Comparison of ENCODE assay signal across 19 cellular contexts in genomic region chr5:14424011-14424685, GRCh38.
DNase-seq lines count a peak whose midpoint lies in the region; ATAC-seq and TF ChIP-seq lines count a peak whose summit lies in the region.
"Had no signal": no experiment of that assay in that cellular context is flagged by ENCODE, and none has a peak within 500 bp of the region (broad histone marks: within the 10 kb centered on the region; RNA-seq: fewer than 3 reads in every experiment).

No MANE protein-coding gene starts in this region.

- POLR2A ChIA-PET in CD8-positive, alpha-beta memory T cell (lab: Charles Lee) = no interaction called here

- no peaks in the 10 kb centered on the region for H3K27me3 ChIP-seq in CD4-positive, CD25-positive, alpha-beta regulatory T cell (ENCODE audit: control insufficient read depth, insufficient read depth, low read length)
- no peaks in the 10 kb centered on the region for H3K27me3 ChIP-seq in CD8-positive, alpha-beta memory T cell (ENCODE audit: insufficient read depth, low read length, poor library complexity, severe bottlenecking)
- H3K27me3 ChIP-seq: BLaER1 treated with 17β-estradiol and CSF1 and Interleukin-3, amounts not matched to agents 10 nM and 100 nM; dorsolateral prefrontal cortex; gastroesophageal sphincter; ovary; transverse colon had no signal

- H3K4me1 Mint-ChIP-seq in CD4-positive, CD25-positive, alpha-beta regulatory T cell = peaks cover 14 to 44% (median 25%) of the 10 kb centered on the region in 4 donors
- H3K4me1 Mint-ChIP-seq in activated T-helper 1 cell treated with anti-CD3 and anti-CD28 coated beads, Interleukin-12 subunit alpha, Interleukin-12 subunit beta, Interleukin-2, Interleukin-4 antibody, amounts not matched to agents 30 ng/mL and 10 ng/mL and 1 ng/mL, durations not matched to agents 14 hours and 24 hours and 36 hours (ENCODE audit: low read depth) = peaks cover 23% of the 10 kb centered on the region
- H3K4me1 Mint-ChIP-seq in CD14-positive monocyte = no peaks in the 10 kb centered on the region
- no peaks in the 10 kb centered on the region for H3K4me1 Mint-ChIP-seq in CD8-positive, alpha-beta memory T cell

- CTCF ChIA-PET in CD8-positive, alpha-beta memory T cell (lab: Charles Lee) = no interaction called here

- H3K4me3 ChIP-seq in CD4-positive, CD25-positive, alpha-beta regulatory T cell (ENCODE audit: low read depth, low read length) = peak overlapping the region; percentile 13
- H3K4me3 ChIP-seq in CD8-positive, alpha-beta memory T cell (ENCODE audit: low read length) = no peak overlapping the region
- H3K4me3 ChIP-seq: BLaER1 treated with 17β-estradiol and CSF1 and Interleukin-3, amounts not matched to agents 10 nM and 100 nM; dorsolateral prefrontal cortex; gastroesophageal sphincter; left ventricle myocardium inferior; ovary; transverse colon had no signal

- peaks cover 11% of the 10 kb centered on the region for H3K36me3 Mint-ChIP-seq in CD4-positive, CD25-positive, alpha-beta regulatory T cell
- H3K36me3 Mint-ChIP-seq in activated T-helper 1 cell treated with anti-CD3 and anti-CD28 coated beads, Interleukin-12 subunit alpha, Interleukin-12 subunit beta, Interleukin-2, Interleukin-4 antibody, amounts not matched to agents 30 ng/mL and 10 ng/mL and 1 ng/mL, durations not matched to agents 14 hours and 24 hours and 36 hours (ENCODE audit: low read depth) = no peaks in the 10 kb centered on the region
- H3K36me3 Mint-ChIP-seq in CD14-positive monocyte = peaks cover 77 to 89% of the 10 kb centered on the region in 2 donors
- no peaks in the 10 kb centered on the region for H3K36me3 Mint-ChIP-seq in CD8-positive, alpha-beta memory T cell

- peaks cover 12% of the 10 kb centered on the region for H3K4me1 ChIP-seq in CD4-positive, CD25-positive, alpha-beta regulatory T cell (ENCODE audit: control insufficient read depth, insufficient read depth, low read length, poor library complexity, severe bottlenecking)
- no peaks in the 10 kb centered on the region for H3K4me1 ChIP-seq in CD8-positive, alpha-beta memory T cell (ENCODE audit: insufficient read depth, low read length)

- peak; percentile 54 for DNase-seq in activated CD4-positive, alpha-beta T cell treated with anti-CD3 and anti-CD28 coated beads for 48 hours
- DNase-seq in activated CD4-positive, alpha-beta T cell treated with anti-CD3 and anti-CD28 coated beads for 1 hour = no peak
- DNase-seq in CD4-positive, CD25-positive, alpha-beta regulatory T cell = peak in 1 of 3 donors; percentile 92
- DNase-seq in activated T-helper 1 cell treated with anti-CD3 and anti-CD28 coated beads, Interleukin-12 subunit alpha, Interleukin-12 subunit beta, Interleukin-2, Interleukin-4 antibody, amounts not matched to agents 30 ng/mL and 10 ng/mL and 1 ng/mL, durations not matched to agents 14 hours and 24 hours and 36 hours (ENCODE audit: low spot score) = no peak
- DNase-seq in kidney tubule cell (ENCODE audit: low spot score) (peak; percentile 32), CD14-positive monocyte (ENCODE audit: low spot score) (no peak)
- DNase-seq in CD8-positive, alpha-beta memory T cell = no peak
- DNase-seq: dorsolateral prefrontal cortex, left ventricle myocardium inferior, NCI-H1092, NCI-H2081 treated with DMSO at 0.1 percent for 48 hours, NCI-H510A treated with DMSO at 0.1 percent for 48 hours, ovary, transverse colon had no signal

- H3K27ac ChIP-seq in CD4-positive, CD25-positive, alpha-beta regulatory T cell (ENCODE audit: insufficient read depth, low read length, poor library complexity, severe bottlenecking) = peak overlapping the region; percentile 26
- H3K27ac ChIP-seq in CD8-positive, alpha-beta memory T cell (ENCODE audit: low read depth, low read length) = no peak overlapping the region
- H3K27ac ChIP-seq: BLaER1 treated with 17β-estradiol and CSF1 and Interleukin-3, amounts not matched to agents 10 nM and 100 nM; dorsolateral prefrontal cortex; gastroesophageal sphincter; left ventricle myocardium inferior; ovary; transverse colon had no signal

- ATAC-seq in CD4-positive, CD25-positive, alpha-beta regulatory T cell (ENCODE audit: low read depth in 2 of 2) = peak; percentile 80
- no peak for ATAC-seq in HG02588 (IDR thresholded peaks at IDR 0.05; ENCODE audit: unreplicated experiment)
- ATAC-seq: gastroesophageal sphincter, Right ventricle myocardium inferior had no signal

- H3K36me3 ChIP-seq in CD4-positive, CD25-positive, alpha-beta regulatory T cell (ENCODE audit: control insufficient read depth, insufficient read depth, low read length) = peaks cover 2% of the 10 kb centered on the region
- H3K36me3 ChIP-seq in CD8-positive, alpha-beta memory T cell (ENCODE audit: insufficient read depth, low read length) = no peaks in the 10 kb centered on the region
- H3K36me3 ChIP-seq: ovary had no signal

- H3K9me3 ChIP-seq in CD4-positive, CD25-positive, alpha-beta regulatory T cell (ENCODE audit: control insufficient read depth in 2 of 2, low read length in 2 of 2) = no peaks in the 10 kb centered on the region
- no peaks in the 10 kb centered on the region for H3K9me3 ChIP-seq in CD8-positive, alpha-beta memory T cell (ENCODE audit: low read length)
- H3K9me3 ChIP-seq: BLaER1 treated with 17β-estradiol and CSF1 and Interleukin-3, amounts not matched to agents 10 nM and 100 nM; gastroesophageal sphincter; left ventricle myocardium inferior; ovary; transverse colon had no signal

- H3K27ac Mint-ChIP-seq in CD4-positive, CD25-positive, alpha-beta regulatory T cell = peak overlapping the region; percentile 41 to 70 (median 69)
- peak overlapping the region; percentile 66 for H3K27ac Mint-ChIP-seq in activated T-helper 1 cell treated with anti-CD3 and anti-CD28 coated beads, Interleukin-12 subunit alpha, Interleukin-12 subunit beta, Interleukin-2, Interleukin-4 antibody, amounts not matched to agents 30 ng/mL and 10 ng/mL and 1 ng/mL, durations not matched to agents 14 hours and 24 hours and 36 hours
- peak overlapping the region in 1 of 7 donors; percentile 8 for H3K27ac Mint-ChIP-seq in CD14-positive monocyte
- H3K27ac Mint-ChIP-seq in CD8-positive, alpha-beta memory T cell = no peak overlapping the region

- H3K27me3 Mint-ChIP-seq in CD4-positive, CD25-positive, alpha-beta regulatory T cell = no peaks in the 10 kb centered on the region
- no peaks in the 10 kb centered on the region for H3K27me3 Mint-ChIP-seq in activated T-helper 1 cell treated with anti-CD3 and anti-CD28 coated beads, Interleukin-12 subunit alpha, Interleukin-12 subunit beta, Interleukin-2, Interleukin-4 antibody, amounts not matched to agents 30 ng/mL and 10 ng/mL and 1 ng/mL, durations not matched to agents 14 hours and 24 hours and 36 hours (ENCODE audit: insufficient read depth)
- no peaks in the 10 kb centered on the region for H3K27me3 Mint-ChIP-seq in CD14-positive monocyte (ENCODE audit: low read depth in 3 of 3)
- H3K27me3 Mint-ChIP-seq in CD8-positive, alpha-beta memory T cell = no peaks in the 10 kb centered on the region

- no peaks in the 10 kb centered on the region for H3K9me3 Mint-ChIP-seq in CD4-positive, CD25-positive, alpha-beta regulatory T cell
- no peaks in the 10 kb centered on the region for H3K9me3 Mint-ChIP-seq in activated T-helper 1 cell treated with anti-CD3 and anti-CD28 coated beads, Interleukin-12 subunit alpha, Interleukin-12 subunit beta, Interleukin-2, Interleukin-4 antibody, amounts not matched to agents 30 ng/mL and 10 ng/mL and 1 ng/mL, durations not matched to agents 14 hours and 24 hours and 36 hours
- H3K9me3 Mint-ChIP-seq in CD14-positive monocyte = no peaks in the 10 kb centered on the region
- H3K9me3 Mint-ChIP-seq in CD8-positive, alpha-beta memory T cell = no peaks in the 10 kb centered on the region
- H3K9me3 Mint-ChIP-seq: T-helper 1 cell treated with Interleukin-12 subunit alpha and Interleukin-12 subunit beta and Interleukin-4 antibody, amounts not matched to agents 30 μg/mL and 1 μg/mL, for 36 hours had no signal

- peak overlapping the region in 3 of 4 donors; percentile 17 to 29 (median 21) for H3K4me3 Mint-ChIP-seq in CD4-positive, CD25-positive, alpha-beta regulatory T cell
- H3K4me3 Mint-ChIP-seq in activated T-helper 1 cell treated with anti-CD3 and anti-CD28 coated beads, Interleukin-12 subunit alpha, Interleukin-12 subunit beta, Interleukin-2, Interleukin-4 antibody, amounts not matched to agents 30 ng/mL and 10 ng/mL and 1 ng/mL, durations not matched to agents 14 hours and 24 hours and 36 hours = no peak overlapping the region
- no peak overlapping the region for H3K4me3 Mint-ChIP-seq in CD14-positive monocyte
- H3K4me3 Mint-ChIP-seq in CD8-positive, alpha-beta memory T cell = no peak overlapping the region
- H3K4me3 Mint-ChIP-seq: T-helper 1 cell treated with Interleukin-12 subunit alpha and Interleukin-12 subunit beta and Interleukin-4 antibody, amounts not matched to agents 30 μg/mL and 1 μg/mL, for 36 hours had no signal

- TF ChIP-seq CTCF in CD14-positive monocyte (IDR thresholded peaks at IDR 0.05) = no peak

- intact Hi-C loops in activated T-helper 1 cell treated with anti-CD3 and anti-CD28 coated beads, Interleukin-12 subunit alpha, Interleukin-12 subunit beta, Interleukin-2, Interleukin-4 antibody, amounts not matched to agents 30 ng/mL and 10 ng/mL and 1 ng/mL, durations not matched to agents 14 hours and 24 hours and 36 hours (cut with micrococcal nuclease) = loop anchor here (1.0 kb wide), 2 partner anchors 9 to 13 kb away; no protein-coding TSS in a partner anchor
- intact Hi-C loops in CD14-positive monocyte (cut with micrococcal nuclease) = no loop called here

Comparison
In these comparisons a context has a peak if more than half of its experiments do, and no peak if none do; other contexts are left out.
1. DNase-seq: peak in activated CD4-positive, alpha-beta T cell treated with anti-CD3 and anti-CD28 coated beads for 48 hours (single experiment) and kidney tubule cell (single experiment); none in activated CD4-positive, alpha-beta T cell treated with anti-CD3 and anti-CD28 coated beads for 1 hour (single experiment), activated T-helper 1 cell treated with anti-CD3 and anti-CD28 coated beads, Interleukin-12 subunit alpha, Interleukin-12 subunit beta, Interleukin-2, Interleukin-4 antibody, amounts not matched to agents 30 ng/mL and 10 ng/mL and 1 ng/mL, durations not matched to agents 14 hours and 24 hours and 36 hours (single experiment), CD14-positive monocyte (single experiment) and CD8-positive, alpha-beta memory T cell (0 of 5).
2. H3K27ac Mint-ChIP-seq: peak in CD4-positive, CD25-positive, alpha-beta regulatory T cell (3 of 3) and activated T-helper 1 cell treated with anti-CD3 and anti-CD28 coated beads, Interleukin-12 subunit alpha, Interleukin-12 subunit beta, Interleukin-2, Interleukin-4 antibody, amounts not matched to agents 30 ng/mL and 10 ng/mL and 1 ng/mL, durations not matched to agents 14 hours and 24 hours and 36 hours (single experiment); none in CD8-positive, alpha-beta memory T cell (0 of 8).
3. H3K4me3 Mint-ChIP-seq: peak in CD4-positive, CD25-positive, alpha-beta regulatory T cell (3 of 4); none in activated T-helper 1 cell treated with anti-CD3 and anti-CD28 coated beads, Interleukin-12 subunit alpha, Interleukin-12 subunit beta, Interleukin-2, Interleukin-4 antibody, amounts not matched to agents 30 ng/mL and 10 ng/mL and 1 ng/mL, durations not matched to agents 14 hours and 24 hours and 36 hours (single experiment), CD14-positive monocyte (0 of 2) and CD8-positive, alpha-beta memory T cell (0 of 7).